In genomic region chr11:128341767-128342318, GRCh38 we compare ENCODE assay signal across 12 cellular contexts.
A peak's percentile ranks its signal among the peaks of the same experiment; 100 is the strongest.
DNase-seq lines count a peak whose midpoint lies in the region; ATAC-seq, FAIRE-seq and TF ChIP-seq lines count a peak whose summit lies in the region.
"Had no signal": no experiment of that assay in that cellular context is flagged by ENCODE, and none has a peak within 500 bp of the region (broad histone marks: within the 10 kb centered on the region; RNA-seq: fewer than 3 reads in every experiment).

No MANE protein-coding gene starts in this region.

- in situ Hi-C loops in IMR-90 (cut with MboI; ENCODE audit: low sequenced_read_pairs): no loop called here

- H3K79me1 ChIP-seq in IMR-90 (ENCODE audit: low read depth in 1 of 2, low read length in 2 of 2): no peaks in the 10 kb centered on the region

- ATAC-seq in IMR-90 (ENCODE audit: low read depth): no peak
- no peak for ATAC-seq in central memory CD8-positive, alpha-beta T cell (replicated peaks; ENCODE audit: extremely low read depth, poor library complexity, severe bottlenecking)
- ATAC-seq: HCT116 had no signal

- no peaks in the 10 kb centered on the region for H3K36me3 ChIP-seq in BLaER1
- H3K36me3 ChIP-seq in IMR-90 (ENCODE audit: control insufficient read depth, insufficient read depth, low read length): no peaks in the 10 kb centered on the region

- no peak for TF ChIP-seq POLR2A in IMR-90 (IDR thresholded peaks at IDR 0.05; ENCODE audit: low read depth, low read length)

- dilution Hi-C loops in IMR-90 (cut with HindIII; ENCODE audit: low sequenced_read_pairs, unreplicated experiment): no loop called here

- CTCF ChIA-PET in IMR-90 (lab: Yijun Ruan, JAX): no interaction called here

- H3K9ac ChIP-seq in BLaER1: peak overlapping the region; percentile 20; the same call in 1 of the 2 replicates
- no peak overlapping the region for H3K9ac ChIP-seq in IMR-90 (ENCODE audit: low read depth, low read length)

- H4K20me1 ChIP-seq in BLaER1 (no peaks in the 10 kb centered on the region), IMR-90 (ENCODE audit: insufficient read depth, low read length) (no peaks in the 10 kb centered on the region)

- H4K5ac ChIP-seq in IMR-90 (ENCODE audit: low read depth, low read length): no peak overlapping the region

- no peak overlapping the region for H3K23ac ChIP-seq in IMR-90 (ENCODE audit: low read depth, low read length)

- no peak for FAIRE-seq in HTR-8/SVneo (lab: Jason Lieb, UNC)
- FAIRE-seq: endometrium had no signal

- peaks cover 8% of the 10 kb centered on the region; the same call in 1 of the 2 replicates for H3K9me1 ChIP-seq in IMR-90 (ENCODE audit: insufficient read depth, low read length)

- H3K4me2 ChIP-seq in BLaER1: peak overlapping the region; percentile 74
- no peak overlapping the region for H3K4me2 ChIP-seq in IMR-90 (ENCODE audit: low read depth, low read length)

- no peak overlapping the region for H3K14ac ChIP-seq in IMR-90 (replicated peaks; ENCODE audit: low read depth, low read length)

- TF ChIP-seq RAD21 in IMR-90 (IDR thresholded peaks at IDR 0.05; ENCODE audit: low read length): no peak

- TF ChIP-seq CTCF in IMR-90 (conservative IDR thresholded peaks at IDR 0.05; ENCODE audit: low read depth, low read length) (no peak), nephron (IDR thresholded peaks at IDR 0.05; ENCODE audit: unreplicated experiment in 3 of 3) (no peak)

- H3K18ac ChIP-seq in IMR-90 (ENCODE audit: low read depth, low read length): no peak overlapping the region

- no peaks in the 10 kb centered on the region for H3K27me3 ChIP-seq in BLaER1
- H3K27me3 ChIP-seq in IMR-90 (ENCODE audit: control insufficient read depth, insufficient read depth, low read length): no peaks in the 10 kb centered on the region

- H4K91ac ChIP-seq in IMR-90 (ENCODE audit: insufficient read depth, low read depth, low read length): no peak overlapping the region

- no peak overlapping the region for H2AK5ac ChIP-seq in IMR-90 (ENCODE audit: low read depth, low read length)

- H3K9me3 Mint-ChIP-seq in central memory CD8-positive, alpha-beta T cell: no peaks in the 10 kb centered on the region
- H3K9me3 Mint-ChIP-seq in nephron: no peaks in the 10 kb centered on the region

- POLR2A ChIA-PET in IMR-90 (lab: Charles Lee; ENCODE audit: unreplicated experiment): no interaction called here

- no peaks in the 10 kb centered on the region for H3K9me3 ChIP-seq in BLaER1
- H3K9me3 ChIP-seq in IMR-90 (ENCODE audit: control insufficient read depth, insufficient read depth, low read length): no peaks in the 10 kb centered on the region

- H3K4me3 ChIP-seq in BLaER1 (no peak overlapping the region), IMR-90 (ENCODE audit: insufficient read depth, low read depth, low read length) (no peak overlapping the region)

- peak overlapping the region; percentile 42; the same call in 1 of the 2 replicates for H2BK20ac ChIP-seq in IMR-90 (ENCODE audit: low read depth, low read length)

- H2AK9ac ChIP-seq in IMR-90 (replicated peaks; ENCODE audit: low read depth, low read length, poor library complexity): no peak overlapping the region

- no peak overlapping the region for H2BK5ac ChIP-seq in IMR-90 (ENCODE audit: low read depth, low read length, poor library complexity, severe bottlenecking)

- no peaks in the 10 kb centered on the region for H3K27me3 Mint-ChIP-seq in central memory CD8-positive, alpha-beta T cell
- no peaks in the 10 kb centered on the region for H3K27me3 Mint-ChIP-seq in nephron (ENCODE audit: low read depth)

- no peak overlapping the region for H4K8ac ChIP-seq in IMR-90 (ENCODE audit: low read depth in 2 of 2, low read length in 2 of 2)

- intact Hi-C loops in IMR-90 (cut with micrococcal nuclease): no loop called here

- no peak overlapping the region for H3K4ac ChIP-seq in IMR-90 (ENCODE audit: low read depth, low read length)

- DNase-seq in IMR-90 (no peak), foreskin melanocyte (no peak), NCI-H2196 treated with DMSO at 0.1 percent for 48 hours (lab: John Stamatoyannopoulos, UW; ENCODE audit: unreplicated experiment) (no peak), pons (ENCODE audit: low spot score) (no peak), HTR-8/SVneo (ENCODE audit: insufficient read length, low spot score) (no peak)
- DNase-seq in central memory CD8-positive, alpha-beta T cell (ENCODE audit: low spot score in 2 of 2): no peak
- DNase-seq: KG1 had no signal

- no peak overlapping the region for H3K56ac ChIP-seq in IMR-90 (ENCODE audit: extremely low read depth, insufficient read depth, low read length)

- no peak overlapping the region for H2BK120ac ChIP-seq in IMR-90 (ENCODE audit: low read depth, low read length)

- peaks cover 39% of the 10 kb centered on the region for H3K4me1 Mint-ChIP-seq in central memory CD8-positive, alpha-beta T cell
- H3K4me1 Mint-ChIP-seq in nephron: peaks cover 27% of the 10 kb centered on the region

- peak overlapping the region; percentile 71 for H3K27ac ChIP-seq in BLaER1
- H3K27ac ChIP-seq in IMR-90 (ENCODE audit: insufficient read depth, low read length): no peak overlapping the region
- H3K27ac ChIP-seq: VCaP had no signal

- H3K36me3 Mint-ChIP-seq in central memory CD8-positive, alpha-beta T cell (ENCODE audit: insufficient read depth): peaks cover 4% of the 10 kb centered on the region
- H3K36me3 Mint-ChIP-seq in nephron (ENCODE audit: low read depth): no peaks in the 10 kb centered on the region

- WGBS in IMR-90 (ENCODE audit: extremely low coverage in 2 of 2, insufficient read length in 1 of 2), 2 experiments: 91% methylated on average over 4 of the region's 14 CpGs; no CpG with 5 or more reads in 1 of the 2 experiments

- peaks cover 39% of the 10 kb centered on the region for H3K4me1 ChIP-seq in BLaER1
- peaks cover 9% of the 10 kb centered on the region for H3K4me1 ChIP-seq in IMR-90 (ENCODE audit: control insufficient read depth, insufficient read depth, low read length)

- no peak overlapping the region for H2AFZ ChIP-seq in IMR-90 (replicated peaks; ENCODE audit: low read length, poor library complexity)

- BruUV-seq in IMR-90 (replicated peaks; lab: Mats Ljungman, UMichigan): no TSS peak

- H2BK15ac ChIP-seq in IMR-90 (ENCODE audit: low read depth, low read length): no peak overlapping the region; the same call in 2 of the 3 replicates

- peak overlapping the region; percentile 19 for H3K4me3 Mint-ChIP-seq in central memory CD8-positive, alpha-beta T cell
- no peak overlapping the region for H3K4me3 Mint-ChIP-seq in nephron

- peak overlapping the region; percentile 83 for H3K27ac Mint-ChIP-seq in central memory CD8-positive, alpha-beta T cell (ENCODE audit: low read depth)
- H3K27ac Mint-ChIP-seq in nephron: peak overlapping the region; percentile 54 to 65 (median 59)

TF ChIP-seq in IMR-90, 13 proteins besides CTCF, POLR2A, EP300 and RAD21:
- TF ChIP-seq RFX5 (IDR thresholded peaks at IDR 0.05; ENCODE audit: low read depth, low read length) (no peak), BHLHE40 (IDR thresholded peaks at IDR 0.05; ENCODE audit: low read depth, low read length) (no peak), USF2 (IDR thresholded peaks at IDR 0.05; ENCODE audit: low read depth, low read length) (no peak), NFE2L2 (IDR thresholded peaks at IDR 0.05; ENCODE audit: low read depth, low read length) (no peak), SMC3 (IDR thresholded peaks at IDR 0.05; ENCODE audit: low read depth, low read length) (no peak), CHD1 (IDR thresholded peaks at IDR 0.05; ENCODE audit: low read depth, low read length) (no peak), MAFK (IDR thresholded peaks at IDR 0.05; ENCODE audit: low read depth, low read length) (no peak), MAZ (IDR thresholded peaks at IDR 0.05; ENCODE audit: borderline replicate concordance, low read depth, low read length) (no peak)
TF ChIP-seq in IMR-90: peak in this region for 0.
